In genomic region chr1:200437556-200438203, GRCh38 we compare ENCODE assay signal across 8 cellular contexts. TPM values are rescaled to one million over a fixed set of nuclear protein-coding genes. Genes with fewer than 3 reads are reported as not detected.
DNase-seq lines count a peak whose midpoint lies in the region; ATAC-seq and TF ChIP-seq lines count a peak whose summit lies in the region.

No MANE protein-coding gene starts in this region.

- no peak overlapping the region for H3K4me3 Mint-ChIP-seq in WTC11

- H3K9me3 ChIP-seq in mucosa of stomach (ENCODE audit: control insufficient read depth, low read length): no peaks in the 10 kb centered on the region

- peak overlapping the region; percentile 37 for H3K27ac Mint-ChIP-seq in WTC11

- no peak overlapping the region for H3K4me3 ChIP-seq in mucosa of stomach (ENCODE audit: low read length)

- no peaks in the 10 kb centered on the region for H3K27me3 Mint-ChIP-seq in WTC11 (ENCODE audit: low read depth)

- TF ChIP-seq CTCF in WTC11 (IDR thresholded peaks at IDR 0.05): no peak

- H3K4me1 Mint-ChIP-seq in WTC11: peaks cover 25% of the 10 kb centered on the region

- DNase-seq in WTC11 (ENCODE audit: low spot score) (no peak), HUDEP-2 (lab: John Stamatoyannopoulos, UW; ENCODE audit: unreplicated experiment in 76 of 76) (no peak), mesenteric fat pad (ENCODE audit: low spot score) (no peak)
- DNase-seq in stimulated activated CD4-positive, alpha-beta T cell treated with anti-CD3 and anti-CD28 coated beads, Interleukin-15, amount 100 ng/mL, for 24 hours: no peak

- peak overlapping the region; percentile 47 for H3K9ac ChIP-seq in mucosa of stomach (ENCODE audit: low read length)

- peaks cover 4% of the 10 kb centered on the region; the same call in 1 of the 2 replicates for H3K9me3 Mint-ChIP-seq in WTC11

- POLR2A ChIA-PET in WTC11 (lab: Charles Lee): no interaction called here

- peaks cover 10% of the 10 kb centered on the region for H3K36me3 Mint-ChIP-seq in WTC11

- peaks cover 5% of the 10 kb centered on the region for H3K4me1 ChIP-seq in mucosa of stomach (ENCODE audit: control insufficient read depth, insufficient read depth, low read length)

- ATAC-seq in GM18498 (IDR thresholded peaks at IDR 0.05; ENCODE audit: unreplicated experiment) (peak; percentile 87), HG02678 (IDR thresholded peaks at IDR 0.05; ENCODE audit: unreplicated experiment) (peak; percentile 84), WTC11 (no peak), HG03520 (IDR thresholded peaks at IDR 0.05; ENCODE audit: unreplicated experiment) (no peak)

- no peaks in the 10 kb centered on the region for H3K36me3 ChIP-seq in mucosa of stomach (ENCODE audit: control insufficient read depth, insufficient read depth, low read length)

- H3K27me3 ChIP-seq in mucosa of stomach (ENCODE audit: control insufficient read depth, insufficient read depth, low read length): no peaks in the 10 kb centered on the region

- CTCF ChIA-PET in WTC11 (lab: Charles Lee): no interaction called here

TF ChIP-seq in WTC11, 78 proteins besides CTCF, POLR2A, EP300 and RAD21 (continues in another document):
- TF ChIP-seq RELA (CRISPR knock-in tag; IDR thresholded peaks at IDR 0.05; ENCODE audit: borderline replicate concordance) (no peak), AR (CRISPR knock-in tag; IDR thresholded peaks at IDR 0.05) (no peak), HMGA2 (CRISPR knock-in tag; IDR thresholded peaks at IDR 0.05) (no peak), PREB (CRISPR knock-in tag; IDR thresholded peaks at IDR 0.05; ENCODE audit: borderline replicate concordance) (no peak), ZSCAN18 (CRISPR knock-in tag; IDR thresholded peaks at IDR 0.05) (no peak), JAZF1 (CRISPR knock-in tag; IDR thresholded peaks at IDR 0.05) (no peak), NFATC4 (CRISPR knock-in tag; IDR thresholded peaks at IDR 0.05) (no peak), PRDM15 (CRISPR knock-in tag; IDR thresholded peaks at IDR 0.05) (no peak), GABPB1 (CRISPR knock-in tag; IDR thresholded peaks at IDR 0.05) (no peak), RORB (CRISPR knock-in tag; IDR thresholded peaks at IDR 0.05) (no peak), FOXP1 (CRISPR knock-in tag; IDR thresholded peaks at IDR 0.05; ENCODE audit: borderline replicate concordance) (no peak), ARID4B (CRISPR knock-in tag; IDR thresholded peaks at IDR 0.05; ENCODE audit: borderline replicate concordance) (no peak)

RNA-seq across cellular contexts. Expression of gene ZNF281, which starts 27.8 kb away (rescaled TPM):
- total RNA-seq in WTC11 (2021) (47.7 to 49.6 TPM (median 49.3 TPM) in 3 replicates), mesenteric fat pad (15.0 TPM)

Comparison
In these comparisons a context has a peak if more than half of its experiments do, and no peak if none do; other contexts are left out.
1. ATAC-seq: peak in GM18498 (single experiment) and HG02678 (single experiment); none in WTC11 (single experiment) and HG03520 (single experiment).